Comparison of ENCODE assay signal across 13 cellular contexts in genomic region chr4:16155503-16156169, GRCh38.
"Had no signal": no experiment of that assay in that cellular context is flagged by ENCODE, and none has a peak within 500 bp of the region (broad histone marks: within the 10 kb centered on the region; RNA-seq: fewer than 3 reads in every experiment).

No MANE protein-coding gene starts in this region.

- H3K9me3 ChIP-seq: mucosa of descending colon, transverse colon had no signal

- DNase-seq: activated CD4-positive, alpha-beta T cell treated with anti-CD3 and anti-CD28 coated beads, Interleukin-2, amount 50 U/mL, for 1 hour; activated CD4-positive, CD25-positive, alpha-beta regulatory T cell; activated naive CD8-positive, alpha-beta T cell treated with anti-CD3 and anti-CD28 coated beads for 36 hours; dorsolateral prefrontal cortex; erythroblast; islet precursor cell; mucosa of descending colon; naive thymus-derived CD8-positive, alpha-beta T cell; small intestine; stimulated activated CD4-positive, alpha-beta T cell treated with anti-CD3 and anti-CD28 coated beads, Interleukin-4, amount 100 ng/mL, for 24 hours; stimulated activated naive CD4-positive, alpha-beta T cell; transverse colon had no signal

- H3K4me3 ChIP-seq: dorsolateral prefrontal cortex, hepatocyte, mucosa of descending colon, transverse colon had no signal

- H3K36me3 ChIP-seq: transverse colon had no signal

- ATAC-seq: mucosa of descending colon; naive thymus-derived CD8-positive, alpha-beta T cell had no signal

- H3K27me3 ChIP-seq: dorsolateral prefrontal cortex, hepatocyte, transverse colon had no signal

- H3K27ac ChIP-seq: dorsolateral prefrontal cortex, hepatocyte, transverse colon had no signal
